ENCODE assay signal across 1 cellular context in the genomic region with DNA sequence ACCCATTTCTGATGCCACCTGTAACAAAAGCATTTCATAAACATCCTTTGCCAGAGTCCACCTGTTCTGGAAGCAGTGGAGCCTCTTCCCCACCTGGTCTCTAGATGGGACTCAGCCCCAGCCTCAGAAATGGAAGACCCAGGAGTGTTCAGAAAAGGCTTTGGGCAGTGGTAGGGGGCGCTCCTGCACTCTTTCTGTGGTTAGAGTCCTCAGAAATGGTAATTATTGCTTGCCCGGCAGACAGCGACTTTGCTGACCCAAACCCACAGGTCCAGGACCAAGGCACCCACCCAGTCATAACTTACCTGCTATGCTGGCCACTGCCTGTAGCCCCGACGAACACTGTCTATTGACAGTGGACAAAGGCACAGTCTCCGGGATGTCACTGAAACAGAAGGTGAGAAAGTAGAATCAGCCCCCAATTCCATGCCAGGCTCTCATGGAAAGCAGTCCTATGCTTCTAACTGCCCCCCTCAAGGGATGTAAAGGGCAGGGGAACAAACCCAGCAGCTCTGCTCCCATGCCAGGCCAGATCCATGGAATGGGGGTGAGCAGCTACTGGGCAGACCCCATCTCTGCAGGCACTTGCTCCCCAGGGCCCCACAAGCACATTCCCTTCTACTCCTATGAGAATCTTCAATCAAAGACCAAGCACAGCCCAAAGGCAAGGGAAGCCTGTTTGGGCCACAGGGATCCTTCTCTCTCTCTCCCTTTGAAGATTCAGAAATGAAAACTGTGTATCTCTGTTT.
TF ChIP-seq lines count a peak whose summit lies in the region.

No MANE protein-coding gene starts in this region.

TF ChIP-seq in H1, 55 proteins besides CTCF, POLR2A, EP300 and RAD21:
- TF ChIP-seq CHD2 (IDR thresholded peaks at IDR 0.05; ENCODE audit: low read length) = no peak
- TF ChIP-seq RXRA (IDR thresholded peaks at IDR 0.05; ENCODE audit: insufficient read depth, low read depth, low read length) = no peak
- no peak for TF ChIP-seq KDM5A (IDR thresholded peaks at IDR 0.05; ENCODE audit: low read length)
- no peak for TF ChIP-seq CEBPB (IDR thresholded peaks at IDR 0.05; ENCODE audit: low read depth, low read length)
- no peak for TF ChIP-seq NRF1 (IDR thresholded peaks at IDR 0.05; ENCODE audit: low read depth, low read length)
- TF ChIP-seq, protein P1, sequence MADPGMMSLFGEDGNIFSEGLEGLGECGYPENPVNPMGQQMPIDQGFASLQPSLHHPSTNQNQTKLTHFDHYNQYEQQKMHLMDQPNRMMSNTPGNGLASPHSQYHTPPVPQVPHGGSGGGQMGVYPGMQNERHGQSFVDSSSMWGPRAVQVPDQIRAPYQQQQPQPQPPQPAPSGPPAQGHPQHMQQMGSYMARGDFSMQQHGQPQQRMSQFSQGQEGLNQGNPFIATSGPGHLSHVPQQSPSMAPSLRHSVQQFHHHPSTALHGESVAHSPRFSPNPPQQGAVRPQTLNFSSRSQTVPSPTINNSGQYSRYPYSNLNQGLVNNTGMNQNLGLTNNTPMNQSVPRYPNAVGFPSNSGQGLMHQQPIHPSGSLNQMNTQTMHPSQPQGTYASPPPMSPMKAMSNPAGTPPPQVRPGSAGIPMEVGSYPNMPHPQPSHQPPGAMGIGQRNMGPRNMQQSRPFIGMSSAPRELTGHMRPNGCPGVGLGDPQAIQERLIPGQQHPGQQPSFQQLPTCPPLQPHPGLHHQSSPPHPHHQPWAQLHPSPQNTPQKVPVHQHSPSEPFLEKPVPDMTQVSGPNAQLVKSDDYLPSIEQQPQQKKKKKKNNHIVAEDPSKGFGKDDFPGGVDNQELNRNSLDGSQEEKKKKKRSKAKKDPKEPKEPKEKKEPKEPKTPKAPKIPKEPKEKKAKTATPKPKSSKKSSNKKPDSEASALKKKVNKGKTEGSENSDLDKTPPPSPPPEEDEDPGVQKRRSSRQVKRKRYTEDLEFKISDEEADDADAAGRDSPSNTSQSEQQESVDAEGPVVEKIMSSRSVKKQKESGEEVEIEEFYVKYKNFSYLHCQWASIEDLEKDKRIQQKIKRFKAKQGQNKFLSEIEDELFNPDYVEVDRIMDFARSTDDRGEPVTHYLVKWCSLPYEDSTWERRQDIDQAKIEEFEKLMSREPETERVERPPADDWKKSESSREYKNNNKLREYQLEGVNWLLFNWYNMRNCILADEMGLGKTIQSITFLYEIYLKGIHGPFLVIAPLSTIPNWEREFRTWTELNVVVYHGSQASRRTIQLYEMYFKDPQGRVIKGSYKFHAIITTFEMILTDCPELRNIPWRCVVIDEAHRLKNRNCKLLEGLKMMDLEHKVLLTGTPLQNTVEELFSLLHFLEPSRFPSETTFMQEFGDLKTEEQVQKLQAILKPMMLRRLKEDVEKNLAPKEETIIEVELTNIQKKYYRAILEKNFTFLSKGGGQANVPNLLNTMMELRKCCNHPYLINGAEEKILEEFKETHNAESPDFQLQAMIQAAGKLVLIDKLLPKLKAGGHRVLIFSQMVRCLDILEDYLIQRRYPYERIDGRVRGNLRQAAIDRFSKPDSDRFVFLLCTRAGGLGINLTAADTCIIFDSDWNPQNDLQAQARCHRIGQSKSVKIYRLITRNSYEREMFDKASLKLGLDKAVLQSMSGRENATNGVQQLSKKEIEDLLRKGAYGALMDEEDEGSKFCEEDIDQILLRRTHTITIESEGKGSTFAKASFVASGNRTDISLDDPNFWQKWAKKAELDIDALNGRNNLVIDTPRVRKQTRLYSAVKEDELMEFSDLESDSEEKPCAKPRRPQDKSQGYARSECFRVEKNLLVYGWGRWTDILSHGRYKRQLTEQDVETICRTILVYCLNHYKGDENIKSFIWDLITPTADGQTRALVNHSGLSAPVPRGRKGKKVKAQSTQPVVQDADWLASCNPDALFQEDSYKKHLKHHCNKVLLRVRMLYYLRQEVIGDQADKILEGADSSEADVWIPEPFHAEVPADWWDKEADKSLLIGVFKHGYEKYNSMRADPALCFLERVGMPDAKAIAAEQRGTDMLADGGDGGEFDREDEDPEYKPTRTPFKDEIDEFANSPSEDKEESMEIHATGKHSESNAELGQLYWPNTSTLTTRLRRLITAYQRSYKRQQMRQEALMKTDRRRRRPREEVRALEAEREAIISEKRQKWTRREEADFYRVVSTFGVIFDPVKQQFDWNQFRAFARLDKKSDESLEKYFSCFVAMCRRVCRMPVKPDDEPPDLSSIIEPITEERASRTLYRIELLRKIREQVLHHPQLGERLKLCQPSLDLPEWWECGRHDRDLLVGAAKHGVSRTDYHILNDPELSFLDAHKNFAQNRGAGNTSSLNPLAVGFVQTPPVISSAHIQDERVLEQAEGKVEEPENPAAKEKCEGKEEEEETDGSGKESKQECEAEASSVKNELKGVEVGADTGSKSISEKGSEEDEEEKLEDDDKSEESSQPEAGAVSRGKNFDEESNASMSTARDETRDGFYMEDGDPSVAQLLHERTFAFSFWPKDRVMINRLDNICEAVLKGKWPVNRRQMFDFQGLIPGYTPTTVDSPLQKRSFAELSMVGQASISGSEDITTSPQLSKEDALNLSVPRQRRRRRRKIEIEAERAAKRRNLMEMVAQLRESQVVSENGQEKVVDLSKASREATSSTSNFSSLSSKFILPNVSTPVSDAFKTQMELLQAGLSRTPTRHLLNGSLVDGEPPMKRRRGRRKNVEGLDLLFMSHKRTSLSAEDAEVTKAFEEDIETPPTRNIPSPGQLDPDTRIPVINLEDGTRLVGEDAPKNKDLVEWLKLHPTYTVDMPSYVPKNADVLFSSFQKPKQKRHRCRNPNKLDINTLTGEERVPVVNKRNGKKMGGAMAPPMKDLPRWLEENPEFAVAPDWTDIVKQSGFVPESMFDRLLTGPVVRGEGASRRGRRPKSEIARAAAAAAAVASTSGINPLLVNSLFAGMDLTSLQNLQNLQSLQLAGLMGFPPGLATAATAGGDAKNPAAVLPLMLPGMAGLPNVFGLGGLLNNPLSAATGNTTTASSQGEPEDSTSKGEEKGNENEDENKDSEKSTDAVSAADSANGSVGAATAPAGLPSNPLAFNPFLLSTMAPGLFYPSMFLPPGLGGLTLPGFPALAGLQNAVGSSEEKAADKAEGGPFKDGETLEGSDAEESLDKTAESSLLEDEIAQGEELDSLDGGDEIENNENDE (IDR thresholded peaks at IDR 0.05; ENCODE audit: insufficient replicate concordance, low read length) = no peak
- TF ChIP-seq NANOG (IDR thresholded peaks at IDR 0.05; ENCODE audit: insufficient read depth, low read depth, low read length, poor library complexity, severe bottlenecking) = no peak
